In the genomic region with DNA sequence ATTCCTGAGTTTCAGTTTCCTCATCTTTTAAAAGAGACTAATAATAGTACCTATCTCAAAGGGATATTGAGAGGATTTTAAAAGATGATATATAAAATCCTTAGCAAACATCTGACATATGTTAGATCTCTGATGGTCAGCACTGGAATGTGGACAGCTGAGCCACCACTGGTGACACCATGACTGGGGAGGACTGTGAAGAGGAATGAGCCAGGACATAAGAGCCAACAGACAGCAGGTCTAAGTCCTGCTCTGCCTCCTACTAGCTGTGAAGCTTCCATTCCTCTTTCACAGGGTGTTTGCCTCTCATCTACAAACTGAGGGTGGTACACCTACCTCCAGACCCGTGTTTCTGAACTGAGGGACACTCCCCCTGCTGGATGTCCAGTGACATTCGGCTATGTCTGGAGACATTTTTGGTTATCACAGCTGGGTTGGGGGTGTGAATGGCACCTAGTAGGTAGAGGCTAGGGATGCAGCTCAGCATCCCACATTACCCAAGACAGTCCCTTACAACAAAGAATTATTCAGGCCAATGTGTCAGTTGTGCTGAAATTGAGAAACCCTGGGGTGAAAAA, we compare ENCODE assay signal across 11 cellular contexts.
DNase-seq lines count a peak whose midpoint lies in the region; ATAC-seq and TF ChIP-seq lines count a peak whose summit lies in the region.
"Had no signal": no experiment of that assay in that cellular context is flagged by ENCODE, and none has a peak within 500 bp of the region (broad histone marks: within the 10 kb centered on the region; RNA-seq: fewer than 3 reads in every experiment).

No MANE protein-coding gene starts in this region.

- POLR2A ChIA-PET in CD4-positive, alpha-beta memory T cell (lab: Charles Lee; ENCODE audit: partially characterized antibody) = interaction anchor here (1.8 kb wide), 1 partner anchor 15 kb away, joined by 5 read pairs; no protein-coding TSS in a partner anchor

- DNase-seq in BE2C (peak; percentile 17), fibroblast of pulmonary artery (ENCODE audit: low read depth) (no peak), left ventricle myocardium superior (no peak), HPDE6-E6E7 (ENCODE audit: extremely low spot score) (no peak), pons (ENCODE audit: low spot score) (no peak)
- DNase-seq in CD4-positive, alpha-beta memory T cell = no peak
- DNase-seq: cerebellar nuclear complex; stimulated activated CD8-positive, alpha-beta memory T cell treated with anti-CD3 and anti-CD28 coated beads, Interleukin-4, amount 100 ng/mL, for 48 hours had no signal

- peaks cover 23 to 46% (median 34%) of the 10 kb centered on the region in 4 donors for H3K4me1 Mint-ChIP-seq in CD4-positive, alpha-beta memory T cell

- H3K27me3 ChIP-seq in BE2C (peaks cover 16% of the 10 kb centered on the region), OCI-LY3 (ENCODE audit: low read depth, low read length) (0 out of 2 replicates have a peak, but pooled peaks cover 3% of the 10 kb centered on the region)
- H3K27me3 ChIP-seq in CD4-positive, alpha-beta memory T cell (ENCODE audit: insufficient read depth, low read length) = no peaks in the 10 kb centered on the region
- H3K27me3 ChIP-seq: right atrium auricular region had no signal

- H3K9ac ChIP-seq in OCI-LY3 (ENCODE audit: low read length) = no peak overlapping the region

- TF ChIP-seq CTCF in BE2C (IDR thresholded peaks at IDR 0.05; ENCODE audit: low read depth, low read length) = peak; percentile 58
- TF ChIP-seq CTCF in GM12873 (IDR thresholded peaks at IDR 0.05; ENCODE audit: insufficient read depth, low read depth, low read length, missing control alignments) = peak; percentile 58
- peak; percentile 43 for TF ChIP-seq CTCF in OCI-LY3 (IDR thresholded peaks at IDR 0.05; ENCODE audit: low read depth, low read length)
- peak; percentile 18 for TF ChIP-seq CTCF in fibroblast of pulmonary artery (IDR thresholded peaks at IDR 0.05; ENCODE audit: low read length, missing control alignments)

- CTCF ChIA-PET in CD4-positive, alpha-beta memory T cell (lab: Charles Lee; ENCODE audit: partially characterized antibody) = interaction anchor here (0.9 to 4.8 kb wide), 3 partner anchors 10 to 29 kb away, joined by 4 to 32 read pairs (median 7); no protein-coding TSS in a partner anchor

- no peak overlapping the region for H2AFZ ChIP-seq in OCI-LY3 (ENCODE audit: low read depth, low read length)

- no peak overlapping the region for H3K27ac ChIP-seq in OCI-LY3 (ENCODE audit: low read length)
- H3K27ac ChIP-seq in CD4-positive, alpha-beta memory T cell (ENCODE audit: low read depth, low read length) = no peak overlapping the region
- H3K27ac ChIP-seq: right atrium auricular region had no signal

- H3K9me3 Mint-ChIP-seq in CD4-positive, alpha-beta memory T cell = peaks cover 0 to 5% (median 0%) of the 10 kb centered on the region in 8 donors

- H4K20me1 ChIP-seq in OCI-LY3 (ENCODE audit: insufficient read depth, low read length) = no peaks in the 10 kb centered on the region

- no peak overlapping the region for H3K4me2 ChIP-seq in OCI-LY3 (ENCODE audit: low read length)

- H3K36me3 Mint-ChIP-seq in CD4-positive, alpha-beta memory T cell = no peaks in the 10 kb centered on the region

- no peak for ATAC-seq in left ventricle myocardium superior

- peak overlapping the region in 2 of 7 donors; percentile 13 to 33 for H3K27ac Mint-ChIP-seq in CD4-positive, alpha-beta memory T cell

- H3K9me3 ChIP-seq in BE2C (no peaks in the 10 kb centered on the region; the same call in 1 of the 2 replicates), OCI-LY3 (ENCODE audit: insufficient read depth, low read length) (no peaks in the 10 kb centered on the region)
- no peaks in the 10 kb centered on the region for H3K9me3 ChIP-seq in CD4-positive, alpha-beta memory T cell (ENCODE audit: control insufficient read depth in 1 of 2, low read length in 2 of 2)

- no peaks in the 10 kb centered on the region for H3K36me3 ChIP-seq in BE2C
- no peaks in the 10 kb centered on the region for H3K36me3 ChIP-seq in OCI-LY3 (replicated peaks; ENCODE audit: low read depth, low read length)
- H3K36me3 ChIP-seq in CD4-positive, alpha-beta memory T cell (ENCODE audit: insufficient read depth, low read length) = no peaks in the 10 kb centered on the region
- H3K36me3 ChIP-seq: right atrium auricular region had no signal

- H3K4me3 Mint-ChIP-seq in CD4-positive, alpha-beta memory T cell = no peak overlapping the region

- H3K4me1 ChIP-seq in BE2C = no peaks in the 10 kb centered on the region
- H3K4me1 ChIP-seq in OCI-LY3 (ENCODE audit: low read length) = no peaks in the 10 kb centered on the region
- peaks cover 32% of the 10 kb centered on the region for H3K4me1 ChIP-seq in CD4-positive, alpha-beta memory T cell (ENCODE audit: insufficient read depth, low read length)
- H3K4me1 ChIP-seq: right atrium auricular region had no signal

- H3K4me3 ChIP-seq in BE2C (ENCODE audit: low read depth, low read length) = no peak overlapping the region
- no peak overlapping the region for H3K4me3 ChIP-seq in OCI-LY3 (ENCODE audit: low read length)
- no peak overlapping the region for H3K4me3 ChIP-seq in fibroblast of pulmonary artery (replicated peaks; ENCODE audit: low read depth, low read length)
- no peak overlapping the region for H3K4me3 ChIP-seq in CD4-positive, alpha-beta memory T cell (ENCODE audit: low read length in 2 of 2)
- H3K4me3 ChIP-seq: right atrium auricular region had no signal

- intact Hi-C loops in left ventricle myocardium superior (cut with micrococcal nuclease) = no loop called here
- intact Hi-C loops in CD4-positive, alpha-beta memory T cell (cut with micrococcal nuclease) = loop anchor here (10.0 kb wide), 1 partner anchor 82 kb away; no protein-coding TSS in a partner anchor

- no peaks in the 10 kb centered on the region for H3K27me3 Mint-ChIP-seq in CD4-positive, alpha-beta memory T cell

- no peaks in the 10 kb centered on the region for H3K79me2 ChIP-seq in OCI-LY3 (ENCODE audit: low read length)
